ENCODE assay signal across 26 cellular contexts in genomic region chr6:14282326-14282725, GRCh38.
"Had no signal": no experiment of that assay in that cellular context is flagged by ENCODE, and none has a peak within 500 bp of the region (broad histone marks: within the 10 kb centered on the region; RNA-seq: fewer than 3 reads in every experiment).

No MANE protein-coding gene starts in this region.

- ATAC-seq: activated T-cell treated with anti-CD3 and anti-CD28 coated beads, Interleukin-2, amount 50 U/mL, for 4 hours; activated T-helper 17 cell treated with anti-CD3 and anti-CD28 coated beads, Interleukin-2, amount 50 U/mL, for 72 hours; heart left ventricle; left lung; lower lobe of right lung; natural killer cell treated with Interleukin-12 subunit alpha and Interleukin-12 subunit beta and Interleukin-15 and Interleukin-18, amount 100 ng/mL, for 72 hours; right cardiac atrium; stimulated activated naive CD8-positive, alpha-beta T cell treated with anti-CD3 and anti-CD28 coated beads, Interleukin-15, Interleukin-2, amounts not matched to agents 100 U/mL and 50 U/mL, for 24 hours had no signal

- H3K27ac ChIP-seq: heart left ventricle, left lung, lower lobe of right lung, testis, transverse colon, VCaP had no signal

- H3K27me3 ChIP-seq: heart left ventricle, left lung, testis, transverse colon had no signal

- H3K4me3 ChIP-seq: heart left ventricle, left lung, lower lobe of right lung, testis, transverse colon had no signal

- DNase-seq: activated CD4-positive, alpha-beta memory T cell treated with anti-CD3 and anti-CD28 coated beads for 36 hours; activated CD4-positive, alpha-beta T cell treated with anti-CD3 and anti-CD28 coated beads, Interleukin-2, amount 10 ng/mL, durations not matched to agents 24 days and 14 days; activated CD4-positive, CD25-positive, alpha-beta regulatory T cell treated with anti-CD3 and anti-CD28 coated beads, Interleukin-2, amount 50 U/mL, for 72 hours; activated CD8-positive, alpha-beta memory T cell treated with anti-CD3 and anti-CD28 coated beads, Interleukin-2, amount 50 U/mL, for 48 hours; activated gamma-delta T cell treated with Interleukin-2 at 50 U/mL for 16 hours; activated naive CD4-positive, alpha-beta T cell treated with anti-CD3 and anti-CD28 coated beads, Interleukin-2, amount 50 U/mL, for 16 hours; activated T-cell treated with anti-CD3 and anti-CD28 coated beads, Interleukin-2, amount 50 U/mL, for 4 hours; amygdala; effector memory CD4-positive, alpha-beta T cell; erythroblast; heart left ventricle; left lung; lower lobe of right lung; mesenchymal stem cell; right cardiac atrium; stimulated activated CD4-positive, alpha-beta T cell treated with anti-CD3 and anti-CD28 coated beads, Interleukin-15, amount 100 ng/mL, for 24 hours; stimulated activated CD4-positive, alpha-beta T cell treated with anti-CD3 and anti-CD28 coated beads, Interleukin-2, amount 100 ng/mL, for 24 hours; stimulated activated naive CD8-positive, alpha-beta T cell treated with anti-CD3 and anti-CD28 coated beads, Interleukin-15, Interleukin-2, amounts not matched to agents 100 U/mL and 50 U/mL, for 24 hours; SW 1271; T-helper 9 cell; testis; transverse colon had no signal

- H3K4me1 ChIP-seq: transverse colon had no signal

- H3K9me3 ChIP-seq: lower lobe of right lung, testis, transverse colon had no signal

- H3K27ac Mint-ChIP-seq: activated CD4-positive, alpha-beta memory T cell treated with anti-CD3 and anti-CD28 coated beads for 36 hours; activated CD4-positive, alpha-beta T cell treated with anti-CD3 and anti-CD28 coated beads, Interleukin-2, amount 10 ng/mL, durations not matched to agents 24 days and 14 days; activated T-helper 17 cell treated with anti-CD3 and anti-CD28 coated beads, Interleukin-2, amount 50 U/mL, for 72 hours; natural killer cell treated with Interleukin-12 subunit alpha and Interleukin-12 subunit beta and Interleukin-15 and Interleukin-18, amount 100 ng/mL, for 72 hours; T-helper 1 cell treated with Interleukin-12 subunit alpha and Interleukin-12 subunit beta and Interleukin-4 antibody, amounts not matched to agents 30 μg/mL and 1 μg/mL, for 36 hours had no signal

- H3K9me3 Mint-ChIP-seq: activated CD4-positive, alpha-beta memory T cell treated with anti-CD3 and anti-CD28 coated beads for 36 hours; natural killer cell treated with Interleukin-12 subunit alpha and Interleukin-12 subunit beta and Interleukin-15 and Interleukin-18, amount 100 ng/mL, for 72 hours had no signal

- H3K27me3 Mint-ChIP-seq: activated CD4-positive, alpha-beta memory T cell treated with anti-CD3 and anti-CD28 coated beads for 36 hours; activated CD4-positive, alpha-beta T cell treated with anti-CD3 and anti-CD28 coated beads, Interleukin-2, amount 10 ng/mL, durations not matched to agents 24 days and 14 days; activated T-helper 17 cell treated with anti-CD3 and anti-CD28 coated beads, Interleukin-2, amount 50 U/mL, for 72 hours had no signal

- H3K36me3 Mint-ChIP-seq: activated CD4-positive, alpha-beta memory T cell treated with anti-CD3 and anti-CD28 coated beads for 36 hours; natural killer cell treated with Interleukin-12 subunit alpha and Interleukin-12 subunit beta and Interleukin-15 and Interleukin-18, amount 100 ng/mL, for 72 hours had no signal

- H3K36me3 ChIP-seq: heart left ventricle, left lung, lower lobe of right lung, transverse colon had no signal

- H3K4me3 Mint-ChIP-seq: activated CD4-positive, alpha-beta memory T cell treated with anti-CD3 and anti-CD28 coated beads for 36 hours; activated CD4-positive, alpha-beta T cell treated with anti-CD3 and anti-CD28 coated beads, Interleukin-2, amount 10 ng/mL, durations not matched to agents 24 days and 14 days; activated T-cell treated with anti-CD3 and anti-CD28 coated beads, Interleukin-2, amount 50 U/mL, for 4 hours; activated T-helper 17 cell treated with anti-CD3 and anti-CD28 coated beads, Interleukin-2, amount 50 U/mL, for 72 hours; natural killer cell treated with Interleukin-12 subunit alpha and Interleukin-12 subunit beta and Interleukin-15 and Interleukin-18, amount 100 ng/mL, for 72 hours; T-helper 1 cell treated with Interleukin-12 subunit alpha and Interleukin-12 subunit beta and Interleukin-4 antibody, amounts not matched to agents 30 μg/mL and 1 μg/mL, for 36 hours had no signal
